ENCODE assay signal across 1 cellular context in genomic region chr21:31897311-31897710, GRCh38.
TF ChIP-seq lines count a peak whose summit lies in the region.

No MANE protein-coding gene starts in this region.

TF ChIP-seq in HEK293, 187 proteins besides CTCF, POLR2A, EP300 and RAD21 (continued from another document):
- TF ChIP-seq PATZ1 (tag by site-specific recombination; IDR thresholded peaks at IDR 0.05) (no peak), ZBTB49 (tag by site-specific recombination; IDR thresholded peaks at IDR 0.05; ENCODE audit: low read depth) (no peak), ZNF529 (tag by site-specific recombination; IDR thresholded peaks at IDR 0.05; ENCODE audit: insufficient replicate concordance) (no peak), SP2 (tag by site-specific recombination; IDR thresholded peaks at IDR 0.05) (no peak), ZNF223 (tag by site-specific recombination; IDR thresholded peaks at IDR 0.05) (no peak), ZBTB6 (tag by site-specific recombination; IDR thresholded peaks at IDR 0.05) (peak; percentile 69; the same call in 1 of the 2 replicates), ZNF514 (tag by site-specific recombination; IDR thresholded peaks at IDR 0.05) (no peak), ZNF19 (tag by site-specific recombination; IDR thresholded peaks at IDR 0.05; ENCODE audit: low read depth) (no peak), TCF7L2 (IDR thresholded peaks at IDR 0.05; ENCODE audit: borderline replicate concordance, low read depth, low read length) (no peak), ZNF138 (tag by site-specific recombination; IDR thresholded peaks at IDR 0.05; ENCODE audit: borderline replicate concordance) (no peak), WT1 (tag by site-specific recombination; IDR thresholded peaks at IDR 0.05) (no peak), ZNF530 (tag by site-specific recombination; IDR thresholded peaks at IDR 0.05; ENCODE audit: low read depth) (no peak), OVOL3 (tag by site-specific recombination; IDR thresholded peaks at IDR 0.05) (no peak), KLF7 (tag by site-specific recombination; IDR thresholded peaks at IDR 0.05; ENCODE audit: borderline replicate concordance) (no peak), ZNF707 (tag by site-specific recombination; IDR thresholded peaks at IDR 0.05) (no peak), ZNF521 (tag by site-specific recombination; IDR thresholded peaks at IDR 0.05) (no peak), ZNF366 (tag by site-specific recombination; conservative IDR thresholded peaks at IDR 0.05) (peak; percentile 55), PRDM1 (tag by site-specific recombination; IDR thresholded peaks at IDR 0.05) (no peak), ZNF692 (tag by site-specific recombination; IDR thresholded peaks at IDR 0.05) (peak; percentile 88), ZSCAN30 (tag by site-specific recombination; IDR thresholded peaks at IDR 0.05) (no peak), GLI4 (tag by site-specific recombination; IDR thresholded peaks at IDR 0.05) (no peak), SP3 (tag by site-specific recombination; IDR thresholded peaks at IDR 0.05) (peak; percentile 8; the same call in 1 of the 2 replicates), ZNF623 (tag by site-specific recombination; IDR thresholded peaks at IDR 0.05) (no peak), ZNF449 (tag by site-specific recombination; IDR thresholded peaks at IDR 0.05) (no peak), ZFP3 (tag by site-specific recombination; IDR thresholded peaks at IDR 0.05; ENCODE audit: low read depth) (no peak), ZNF280D (tag by site-specific recombination; IDR thresholded peaks at IDR 0.05) (no peak), ZNF549 (tag by site-specific recombination; IDR thresholded peaks at IDR 0.05) (no peak), ZNF211 (tag by site-specific recombination; IDR thresholded peaks at IDR 0.05; ENCODE audit: low read depth) (no peak), ZSCAN4 (tag by site-specific recombination; IDR thresholded peaks at IDR 0.05) (no peak), ZBTB1 (tag by site-specific recombination; IDR thresholded peaks at IDR 0.05) (no peak), ZNF548 (tag by site-specific recombination; IDR thresholded peaks at IDR 0.05) (no peak), ZNF423 (tag by site-specific recombination; IDR thresholded peaks at IDR 0.05) (no peak), MYNN (tag by site-specific recombination; IDR thresholded peaks at IDR 0.05; ENCODE audit: borderline replicate concordance) (no peak), TRIM28 (IDR thresholded peaks at IDR 0.05; ENCODE audit: borderline replicate concordance, low read length) (no peak)
